In genomic region chr6:128882991-128883571, GRCh38 we compare ENCODE assay signal across 1 cellular context.
TF ChIP-seq lines count a peak whose summit lies in the region.

Gene LAMA2, plus strand, starts transcription at chr6:128883138. Its CDS starts 108 bp downstream, at chr6:128883246.

TF ChIP-seq in H1, 55 proteins besides CTCF, POLR2A, EP300 and RAD21 (continued from another document):
- TF ChIP-seq E2F6 (IDR thresholded peaks at IDR 0.05) (peak; percentile 81), KDM4A (IDR thresholded peaks at IDR 0.05; ENCODE audit: low read depth, low read length, severe bottlenecking) (peak; percentile 67), SAP30 (IDR thresholded peaks at IDR 0.05; ENCODE audit: insufficient read depth, insufficient replicate concordance, low read length) (no peak), ASH2L (IDR thresholded peaks at IDR 0.05; ENCODE audit: low read length) (peak; percentile 91), CHD1 (IDR thresholded peaks at IDR 0.05; ENCODE audit: low read depth, low read length) (peak; percentile 21; the same call in 1 of the 2 replicates), ATF2 (IDR thresholded peaks at IDR 0.05; ENCODE audit: low read length) (peak; percentile 55; the same call in 1 of the 2 replicates), SIRT6 (IDR thresholded peaks at IDR 0.05; ENCODE audit: low read length) (no peak), BRCA1 (IDR thresholded peaks at IDR 0.05; ENCODE audit: low read depth, low read length) (no peak), MAX (IDR thresholded peaks at IDR 0.05) (peak; percentile 88), RXRA (IDR thresholded peaks at IDR 0.05; ENCODE audit: insufficient read depth, low read depth, low read length) (no peak), CHD2 (IDR thresholded peaks at IDR 0.05; ENCODE audit: low read length) (no peak), RNF2 (IDR thresholded peaks at IDR 0.05; ENCODE audit: borderline replicate concordance, low read depth, low read length, missing control alignments, poor library complexity, severe bottlenecking) (no peak), TBP (IDR thresholded peaks at IDR 0.05; ENCODE audit: low read depth, low read length) (peak; percentile 98), SUZ12 (IDR thresholded peaks at IDR 0.05; ENCODE audit: low read length) (no peak), BCL11A (IDR thresholded peaks at IDR 0.05; ENCODE audit: low read depth in 2 of 2, low read length in 2 of 2) (no peak), GABPA (IDR thresholded peaks at IDR 0.05; ENCODE audit: borderline replicate concordance, insufficient read depth, low read length) (0 out of 2 replicates have a peak, but pooled peaks have one; percentile 29), RBBP5 (IDR thresholded peaks at IDR 0.05; ENCODE audit: borderline replicate concordance, low read depth, low read length) (peak; percentile 88; the same call in 1 of the 2 replicates), SRF (IDR thresholded peaks at IDR 0.05; ENCODE audit: low read depth, low read length) (no peak), NRF1 (IDR thresholded peaks at IDR 0.05; ENCODE audit: low read depth, low read length) (0 out of 2 replicates have a peak, but pooled peaks have one; percentile 20), TAF1 (IDR thresholded peaks at IDR 0.05; ENCODE audit: low read depth, low read length) (peak; percentile 54; the same call in 1 of the 2 replicates), JUND (IDR thresholded peaks at IDR 0.05; ENCODE audit: low read length) (no peak)
